1 cellular context compared by ENCODE assay signal in the genomic region with DNA sequence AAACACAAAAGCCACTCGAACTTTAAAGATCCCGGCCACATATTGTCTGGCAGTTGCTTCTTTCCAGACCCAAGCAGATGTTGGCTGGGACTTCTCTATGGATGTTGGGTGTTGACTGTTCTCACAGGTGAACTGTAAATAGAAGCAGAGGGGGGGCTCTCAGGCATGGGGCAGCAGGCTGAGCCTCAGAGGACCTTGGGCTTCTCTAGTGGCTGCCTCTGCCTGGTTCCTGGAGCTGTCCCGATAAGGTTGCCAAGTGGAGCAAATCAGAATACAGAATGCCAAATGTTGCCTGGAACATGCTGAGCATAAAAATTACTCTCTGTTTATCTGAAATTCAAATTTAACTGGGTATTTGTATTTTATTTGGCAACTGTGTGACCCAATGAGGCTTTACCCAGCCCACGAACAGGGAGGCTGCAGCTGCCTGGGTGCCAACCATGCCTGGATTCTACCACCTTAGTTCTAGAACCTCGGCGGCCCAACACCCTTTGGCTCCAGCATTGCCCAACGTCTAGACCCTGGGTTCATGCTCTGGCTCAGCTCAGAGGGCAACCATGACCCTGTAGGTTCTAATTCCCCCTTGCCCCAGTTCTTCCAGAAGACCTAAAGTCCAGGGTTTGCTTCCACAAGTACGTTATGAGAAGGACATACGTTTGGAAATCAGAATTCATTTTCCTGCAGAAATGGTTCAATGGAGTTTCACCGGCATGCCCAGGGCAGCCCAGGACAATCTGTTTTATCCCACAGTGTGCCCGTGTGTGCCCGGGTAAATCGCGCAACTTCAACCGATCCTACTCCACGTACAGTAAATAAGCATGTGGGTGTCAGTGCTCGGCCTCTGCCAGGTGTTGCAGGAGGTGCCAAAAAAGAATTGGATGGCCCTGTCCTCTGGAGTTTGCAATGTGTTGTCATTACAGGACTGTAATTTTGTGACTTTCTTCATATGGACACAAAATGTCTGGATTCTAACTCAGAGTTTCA.
TF ChIP-seq lines count a peak whose summit lies in the region.

No MANE protein-coding gene starts in this region.

TF ChIP-seq in HepG2, 621 proteins besides CTCF, POLR2A, EP300 and RAD21 (continued from another document and continues in another):
- TF ChIP-seq, protein P1, sequence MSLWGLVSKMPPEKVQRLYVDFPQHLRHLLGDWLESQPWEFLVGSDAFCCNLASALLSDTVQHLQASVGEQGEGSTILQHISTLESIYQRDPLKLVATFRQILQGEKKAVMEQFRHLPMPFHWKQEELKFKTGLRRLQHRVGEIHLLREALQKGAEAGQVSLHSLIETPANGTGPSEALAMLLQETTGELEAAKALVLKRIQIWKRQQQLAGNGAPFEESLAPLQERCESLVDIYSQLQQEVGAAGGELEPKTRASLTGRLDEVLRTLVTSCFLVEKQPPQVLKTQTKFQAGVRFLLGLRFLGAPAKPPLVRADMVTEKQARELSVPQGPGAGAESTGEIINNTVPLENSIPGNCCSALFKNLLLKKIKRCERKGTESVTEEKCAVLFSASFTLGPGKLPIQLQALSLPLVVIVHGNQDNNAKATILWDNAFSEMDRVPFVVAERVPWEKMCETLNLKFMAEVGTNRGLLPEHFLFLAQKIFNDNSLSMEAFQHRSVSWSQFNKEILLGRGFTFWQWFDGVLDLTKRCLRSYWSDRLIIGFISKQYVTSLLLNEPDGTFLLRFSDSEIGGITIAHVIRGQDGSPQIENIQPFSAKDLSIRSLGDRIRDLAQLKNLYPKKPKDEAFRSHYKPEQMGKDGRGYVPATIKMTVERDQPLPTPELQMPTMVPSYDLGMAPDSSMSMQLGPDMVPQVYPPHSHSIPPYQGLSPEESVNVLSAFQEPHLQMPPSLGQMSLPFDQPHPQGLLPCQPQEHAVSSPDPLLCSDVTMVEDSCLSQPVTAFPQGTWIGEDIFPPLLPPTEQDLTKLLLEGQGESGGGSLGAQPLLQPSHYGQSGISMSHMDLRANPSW (CRISPR knock-in tag; IDR thresholded peaks at IDR 0.05; ENCODE audit: borderline replicate concordance) = no peak
- TF ChIP-seq TP53 (CRISPR knock-in tag; conservative IDR thresholded peaks at IDR 0.05) = no peak
- TF ChIP-seq ZNF556 (CRISPR knock-in tag; IDR thresholded peaks at IDR 0.05; ENCODE audit: borderline replicate concordance) = no peak
- no peak for TF ChIP-seq ZNF264 (CRISPR knock-in tag; IDR thresholded peaks at IDR 0.05)
- TF ChIP-seq ZFP41 (CRISPR knock-in tag; IDR thresholded peaks at IDR 0.05; ENCODE audit: borderline replicate concordance) = no peak
- no peak for TF ChIP-seq ZNF251 (CRISPR knock-in tag; IDR thresholded peaks at IDR 0.05)
- peak; percentile 68 for TF ChIP-seq RARA (CRISPR knock-in tag; IDR thresholded peaks at IDR 0.05)
- no peak for TF ChIP-seq SETDB1 (CRISPR knock-in tag; IDR thresholded peaks at IDR 0.05; ENCODE audit: borderline replicate concordance)
- TF ChIP-seq ZNF431 (CRISPR knock-in tag; IDR thresholded peaks at IDR 0.05; ENCODE audit: borderline replicate concordance, low read depth) = no peak
- TF ChIP-seq PRPF4 (IDR thresholded peaks at IDR 0.05; ENCODE audit: low read depth, low read length, poor library complexity, severe bottlenecking) = no peak
- no peak for TF ChIP-seq FOXA1 (IDR thresholded peaks at IDR 0.05)
- TF ChIP-seq FOXA1 (CRISPR knock-in tag; IDR thresholded peaks at IDR 0.05) = peak; percentile 76
- TF ChIP-seq SNAPC2 (CRISPR knock-in tag; IDR thresholded peaks at IDR 0.05) = 0 out of 2 replicates have a peak, but pooled peaks have one; percentile 40
- no peak for TF ChIP-seq PRMT3 (CRISPR knock-in tag; IDR thresholded peaks at IDR 0.05; ENCODE audit: borderline replicate concordance, low read depth)
- peak; percentile 67 for TF ChIP-seq ZNF644 (CRISPR knock-in tag; IDR thresholded peaks at IDR 0.05; ENCODE audit: low read depth)
- TF ChIP-seq ZNF768 (CRISPR knock-in tag; IDR thresholded peaks at IDR 0.05) = no peak
- TF ChIP-seq NFYB (CRISPR knock-in tag; IDR thresholded peaks at IDR 0.05) = no peak
- no peak for TF ChIP-seq ZSCAN9 (CRISPR knock-in tag; IDR thresholded peaks at IDR 0.05; ENCODE audit: borderline replicate concordance)
- no peak for TF ChIP-seq ZSCAN12 (CRISPR knock-in tag; IDR thresholded peaks at IDR 0.05)
- TF ChIP-seq ZFP36 (IDR thresholded peaks at IDR 0.05; ENCODE audit: borderline replicate concordance, low read depth, low read length, partially characterized antibody) = no peak
- TF ChIP-seq, protein P2, sequence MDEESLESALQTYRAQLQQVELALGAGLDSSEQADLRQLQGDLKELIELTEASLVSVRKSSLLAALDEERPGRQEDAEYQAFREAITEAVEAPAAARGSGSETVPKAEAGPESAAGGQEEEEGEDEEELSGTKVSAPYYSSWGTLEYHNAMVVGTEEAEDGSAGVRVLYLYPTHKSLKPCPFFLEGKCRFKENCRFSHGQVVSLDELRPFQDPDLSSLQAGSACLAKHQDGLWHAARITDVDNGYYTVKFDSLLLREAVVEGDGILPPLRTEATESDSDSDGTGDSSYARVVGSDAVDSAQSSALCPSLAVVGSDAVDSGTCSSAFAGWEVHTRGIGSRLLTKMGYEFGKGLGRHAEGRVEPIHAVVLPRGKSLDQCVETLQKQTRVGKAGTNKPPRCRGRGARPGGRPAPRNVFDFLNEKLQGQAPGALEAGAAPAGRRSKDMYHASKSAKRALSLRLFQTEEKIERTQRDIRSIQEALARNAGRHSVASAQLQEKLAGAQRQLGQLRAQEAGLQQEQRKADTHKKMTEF (CRISPR knock-in tag; IDR thresholded peaks at IDR 0.05) = peak; percentile 48; the same call in 1 of the 2 replicates
- TF ChIP-seq ZEB1 (IDR thresholded peaks at IDR 0.05; ENCODE audit: insufficient replicate concordance, low read depth) = peak; percentile 80
- TF ChIP-seq HNRNPH1 (optimal IDR thresholded peaks at IDR 0.05; ENCODE audit: low read depth, low read length) = no peak
- peak; percentile 90 for TF ChIP-seq MED1 (CRISPR knock-in tag; IDR thresholded peaks at IDR 0.05)
- TF ChIP-seq, protein P3, sequence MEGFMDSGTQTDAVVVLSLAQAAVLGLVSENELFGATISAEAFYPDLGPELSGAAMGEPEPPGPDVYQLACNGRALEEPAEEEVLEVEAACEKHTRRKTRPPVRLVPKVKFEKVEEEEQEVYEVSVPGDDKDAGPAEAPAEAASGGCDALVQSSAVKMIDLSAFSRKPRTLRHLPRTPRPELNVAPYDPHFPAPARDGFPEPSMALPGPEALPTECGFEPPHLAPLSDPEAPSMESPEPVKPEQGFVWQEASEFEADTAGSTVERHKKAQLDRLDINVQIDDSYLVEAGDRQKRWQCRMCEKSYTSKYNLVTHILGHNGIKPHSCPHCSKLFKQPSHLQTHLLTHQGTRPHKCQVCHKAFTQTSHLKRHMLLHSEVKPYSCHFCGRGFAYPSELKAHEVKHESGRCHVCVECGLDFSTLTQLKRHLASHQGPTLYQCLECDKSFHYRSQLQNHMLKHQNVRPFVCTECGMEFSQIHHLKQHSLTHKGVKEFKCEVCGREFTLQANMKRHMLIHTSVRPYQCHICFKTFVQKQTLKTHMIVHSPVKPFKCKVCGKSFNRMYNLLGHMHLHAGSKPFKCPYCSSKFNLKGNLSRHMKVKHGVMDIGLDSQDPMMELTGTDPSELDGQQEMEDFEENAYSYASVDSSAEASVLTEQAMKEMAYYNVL (CRISPR knock-in tag; IDR thresholded peaks at IDR 0.05; ENCODE audit: borderline replicate concordance) = no peak
- no peak for TF ChIP-seq PTBP1 (IDR thresholded peaks at IDR 0.05; ENCODE audit: low read depth, low read length, poor library complexity, severe bottlenecking)
- TF ChIP-seq, protein P4, sequence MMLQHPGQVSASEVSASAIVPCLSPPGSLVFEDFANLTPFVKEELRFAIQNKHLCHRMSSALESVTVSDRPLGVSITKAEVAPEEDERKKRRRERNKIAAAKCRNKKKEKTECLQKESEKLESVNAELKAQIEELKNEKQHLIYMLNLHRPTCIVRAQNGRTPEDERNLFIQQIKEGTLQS (CRISPR knock-in tag; IDR thresholded peaks at IDR 0.05) = no peak
- TF ChIP-seq ZNF782 (CRISPR knock-in tag; IDR thresholded peaks at IDR 0.05; ENCODE audit: borderline replicate concordance) = no peak
- peak; percentile 58; the same call in 1 of the 2 replicates for TF ChIP-seq ZNF598 (CRISPR knock-in tag; IDR thresholded peaks at IDR 0.05; ENCODE audit: borderline replicate concordance)
- peak; percentile 63 for TF ChIP-seq RXRB (CRISPR knock-in tag; IDR thresholded peaks at IDR 0.05; ENCODE audit: borderline replicate concordance)
- no peak for TF ChIP-seq ZNF780A (CRISPR knock-in tag; IDR thresholded peaks at IDR 0.05)
- TF ChIP-seq ZNF274 (CRISPR knock-in tag; IDR thresholded peaks at IDR 0.05) = peak; percentile 44; the same call in 1 of the 2 replicates
- 0 out of 2 replicates have a peak, but pooled peaks have one; percentile 33 for TF ChIP-seq SPEN (CRISPR knock-in tag; IDR thresholded peaks at IDR 0.05; ENCODE audit: low read depth)
- TF ChIP-seq, protein P5, sequence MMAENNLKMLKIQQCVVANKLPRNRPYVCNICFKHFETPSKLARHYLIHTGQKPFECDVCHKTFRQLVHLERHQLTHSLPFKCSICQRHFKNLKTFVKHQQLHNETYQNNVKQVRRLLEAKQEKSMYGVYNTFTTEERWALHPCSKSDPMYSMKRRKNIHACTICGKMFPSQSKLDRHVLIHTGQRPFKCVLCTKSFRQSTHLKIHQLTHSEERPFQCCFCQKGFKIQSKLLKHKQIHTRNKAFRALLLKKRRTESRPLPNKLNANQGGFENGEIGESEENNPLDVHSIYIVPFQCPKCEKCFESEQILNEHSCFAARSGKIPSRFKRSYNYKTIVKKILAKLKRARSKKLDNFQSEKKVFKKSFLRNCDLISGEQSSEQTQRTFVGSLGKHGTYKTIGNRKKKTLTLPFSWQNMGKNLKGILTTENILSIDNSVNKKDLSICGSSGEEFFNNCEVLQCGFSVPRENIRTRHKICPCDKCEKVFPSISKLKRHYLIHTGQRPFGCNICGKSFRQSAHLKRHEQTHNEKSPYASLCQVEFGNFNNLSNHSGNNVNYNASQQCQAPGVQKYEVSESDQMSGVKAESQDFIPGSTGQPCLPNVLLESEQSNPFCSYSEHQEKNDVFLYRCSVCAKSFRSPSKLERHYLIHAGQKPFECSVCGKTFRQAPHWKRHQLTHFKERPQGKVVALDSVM (CRISPR knock-in tag; IDR thresholded peaks at IDR 0.05) = peak; percentile 14; the same call in 1 of the 2 replicates
- peak; percentile 75 for TF ChIP-seq POGZ (CRISPR knock-in tag; IDR thresholded peaks at IDR 0.05)
- TF ChIP-seq ZBTB7B (CRISPR knock-in tag; IDR thresholded peaks at IDR 0.05) = 0 out of 2 replicates have a peak, but pooled peaks have one; percentile 45
- peak; percentile 60; the same call in 1 of the 2 replicates for TF ChIP-seq ZNF350 (CRISPR knock-in tag; IDR thresholded peaks at IDR 0.05; ENCODE audit: borderline replicate concordance, low read depth)
- no peak for TF ChIP-seq RNF2 (conservative IDR thresholded peaks at IDR 0.05; ENCODE audit: low read depth)
- TF ChIP-seq CREB1 (IDR thresholded peaks at IDR 0.05) = no peak
- TF ChIP-seq CREB1 (CRISPR knock-in tag; IDR thresholded peaks at IDR 0.05) = peak; percentile 35; the same call in 1 of the 2 replicates
- peak; percentile 62; the same call in 1 of the 2 replicates for TF ChIP-seq TBX2 (CRISPR knock-in tag; IDR thresholded peaks at IDR 0.05; ENCODE audit: borderline replicate concordance)
- TF ChIP-seq ZNF605 (CRISPR knock-in tag; IDR thresholded peaks at IDR 0.05) = peak; percentile 56; the same call in 1 of the 2 replicates
- TF ChIP-seq, protein P6, sequence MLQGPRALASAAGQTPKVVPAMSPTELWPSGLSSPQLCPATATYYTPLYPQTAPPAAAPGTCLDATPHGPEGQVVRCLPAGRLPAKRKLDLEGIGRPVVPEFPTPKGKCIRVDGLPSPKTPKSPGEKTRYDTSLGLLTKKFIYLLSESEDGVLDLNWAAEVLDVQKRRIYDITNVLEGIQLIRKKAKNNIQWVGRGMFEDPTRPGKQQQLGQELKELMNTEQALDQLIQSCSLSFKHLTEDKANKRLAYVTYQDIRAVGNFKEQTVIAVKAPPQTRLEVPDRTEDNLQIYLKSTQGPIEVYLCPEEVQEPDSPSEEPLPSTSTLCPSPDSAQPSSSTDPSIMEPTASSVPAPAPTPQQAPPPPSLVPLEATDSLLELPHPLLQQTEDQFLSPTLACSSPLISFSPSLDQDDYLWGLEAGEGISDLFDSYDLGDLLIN (CRISPR knock-in tag; IDR thresholded peaks at IDR 0.05; ENCODE audit: borderline replicate concordance) = no peak
